Comparison of ENCODE assay signal across 1 cellular context in genomic region chr10:119892188-119893065, GRCh38.
A peak's percentile ranks its signal among the peaks of the same experiment; 100 is the strongest.
TF ChIP-seq lines count a peak whose summit lies in the region.

TSS of gene SEC23IP (plus strand) at chr10:119892730. CDS start at chr10:119892783, 53 bp downstream.

TF ChIP-seq in K562, 482 proteins besides CTCF, POLR2A, EP300 and RAD21 (continued from another document and continues in another):
- peak in 1 of 2 experiments; percentile 77; a peak in 1 of 4 replicates for TF ChIP-seq ZNF639 (CRISPR knock-in tag; conservative IDR thresholded peaks at IDR 0.05 in 1 of 2, IDR thresholded peaks at IDR 0.05 in 1 of 2)
- peak; percentile 58; the same call in 1 of the 2 replicates for TF ChIP-seq SPI1 (IDR thresholded peaks at IDR 0.05; ENCODE audit: borderline replicate concordance, low read depth, low read length)
- no peak for TF ChIP-seq ZNF324 (CRISPR knock-in tag; IDR thresholded peaks at IDR 0.05)
- TF ChIP-seq UBTF (IDR thresholded peaks at IDR 0.05; ENCODE audit: borderline replicate concordance in 1 of 2, low read depth in 2 of 2, low read length in 2 of 2), result 0 out of 4 replicates have a peak, but pooled peaks of 1 of the 2 experiments have one; percentile 36
- no peak for TF ChIP-seq ZNF316 (IDR thresholded peaks at IDR 0.05)
- TF ChIP-seq MAZ (CRISPR knock-in tag; conservative IDR thresholded peaks at IDR 0.05 in 1 of 2, IDR thresholded peaks at IDR 0.05 in 1 of 2), result peak; percentile 35 to 53; a peak in 1 of 4 replicates
- peak; percentile 95 for TF ChIP-seq BHLHE40 (IDR thresholded peaks at IDR 0.05; ENCODE audit: low read length)
- peak; percentile 64 for TF ChIP-seq MEIS2 (IDR thresholded peaks at IDR 0.05; ENCODE audit: partially characterized antibody)
- peak; percentile 98 for TF ChIP-seq L3MBTL2 (IDR thresholded peaks at IDR 0.05)
- TF ChIP-seq MYC (IDR thresholded peaks at IDR 0.05; ENCODE audit: low read depth, low read length), result peak; percentile 85
- peak; percentile 49; the same call in 1 of the 2 replicates for TF ChIP-seq MYC (CRISPR knock-in tag; IDR thresholded peaks at IDR 0.05; ENCODE audit: borderline replicate concordance, low read depth)
- TF ChIP-seq ZZZ3 (IDR thresholded peaks at IDR 0.05), result peak; percentile 60; the same call in 1 of the 2 replicates
- peak; percentile 90 to 93 for TF ChIP-seq MNT (conservative IDR thresholded peaks at IDR 0.05)
- peak; percentile 73 for TF ChIP-seq POLR2H (tag; IDR thresholded peaks at IDR 0.05; ENCODE audit: low read depth)
- TF ChIP-seq THAP12 (CRISPR knock-in tag; IDR thresholded peaks at IDR 0.05), result 0 out of 2 replicates have a peak, but pooled peaks have one; percentile 25
- 0 out of 2 replicates have a peak, but pooled peaks have one; percentile 20 for TF ChIP-seq TEAD4 (IDR thresholded peaks at IDR 0.05; ENCODE audit: low read length)
- no peak for TF ChIP-seq TEAD4 (CRISPR knock-in tag; IDR thresholded peaks at IDR 0.05; ENCODE audit: borderline replicate concordance)
- peak; percentile 72; the same call in 1 of the 2 replicates for TF ChIP-seq CBX1 (IDR thresholded peaks at IDR 0.05; ENCODE audit: low read depth)
- no peak for TF ChIP-seq NUFIP1 (IDR thresholded peaks at IDR 0.05; ENCODE audit: partially characterized antibody)
- TF ChIP-seq ASH1L (IDR thresholded peaks at IDR 0.05; ENCODE audit: borderline replicate concordance, low read depth, partially characterized antibody), result no peak
- 0 out of 2 replicates have a peak, but pooled peaks have one; percentile 42 for TF ChIP-seq RUNX1 (IDR thresholded peaks at IDR 0.05; ENCODE audit: low read depth)
- TF ChIP-seq MEF2A (IDR thresholded peaks at IDR 0.05; ENCODE audit: control insufficient read depth, low read depth, low read length), result no peak
- no peak for TF ChIP-seq SOX6 (IDR thresholded peaks at IDR 0.05)
- TF ChIP-seq HDAC3 (IDR thresholded peaks at IDR 0.05; ENCODE audit: borderline replicate concordance, partially characterized antibody), result no peak
- no peak for TF ChIP-seq ZNF75A (CRISPR knock-in tag; IDR thresholded peaks at IDR 0.05)
- TF ChIP-seq E2F6 (IDR thresholded peaks at IDR 0.05; ENCODE audit: borderline replicate concordance in 1 of 2, extremely low read depth in 1 of 2, insufficient read depth in 1 of 2, insufficient read length in 1 of 2, low read depth in 1 of 2, low read length in 1 of 2, poor library complexity in 1 of 2, severe bottlenecking in 1 of 2), result peak; percentile 91 to 95
- TF ChIP-seq THAP7 (CRISPR knock-in tag; IDR thresholded peaks at IDR 0.05), result no peak
- TF ChIP-seq PHF8 (IDR thresholded peaks at IDR 0.05; ENCODE audit: borderline replicate concordance, low read length), result peak; percentile 86
- peak; percentile 70 for TF ChIP-seq SAP30 (IDR thresholded peaks at IDR 0.05; ENCODE audit: borderline replicate concordance, insufficient read depth, low read depth, low read length, poor library complexity, severe bottlenecking)
- TF ChIP-seq ETV1 (tag; conservative IDR thresholded peaks at IDR 0.05; ENCODE audit: low read depth), result 0 out of 2 replicates have a peak, but pooled peaks have one; percentile 30
- no peak for TF ChIP-seq NR2C2 (CRISPR knock-in tag; IDR thresholded peaks at IDR 0.05)
- TF ChIP-seq NR2C2 (tag; IDR thresholded peaks at IDR 0.05), result peak; percentile 69
- peak; percentile 32; the same call in 1 of the 2 replicates for TF ChIP-seq ARID1B (IDR thresholded peaks at IDR 0.05)
- no peak for TF ChIP-seq RBM25 (IDR thresholded peaks at IDR 0.05; ENCODE audit: low read depth, low read length, severe bottlenecking)
- no peak for TF ChIP-seq SMARCE1 (IDR thresholded peaks at IDR 0.05)
- TF ChIP-seq FOXK1 (CRISPR knock-in tag; IDR thresholded peaks at IDR 0.05; ENCODE audit: borderline replicate concordance), result 0 out of 2 replicates have a peak, but pooled peaks have one; percentile 22
- TF ChIP-seq ZNF263 (CRISPR knock-in tag; IDR thresholded peaks at IDR 0.05; ENCODE audit: borderline replicate concordance), result peak; percentile 87
- TF ChIP-seq CHD2 (IDR thresholded peaks at IDR 0.05; ENCODE audit: low read depth, low read length), result no peak
- peak; percentile 63; the same call in 1 of the 2 replicates for TF ChIP-seq CTBP1 (IDR thresholded peaks at IDR 0.05; ENCODE audit: borderline replicate concordance)
- TF ChIP-seq CBX3 (IDR thresholded peaks at IDR 0.05; ENCODE audit: borderline replicate concordance in 1 of 2, low read length in 2 of 2), result peak in 1 of 2 experiments; percentile 79; a peak in 1 of 3 replicates
- peak; percentile 90 for TF ChIP-seq RBFOX2 (IDR thresholded peaks at IDR 0.05; ENCODE audit: low read depth, low read length)
- TF ChIP-seq C11orf30 (IDR thresholded peaks at IDR 0.05; ENCODE audit: low read depth), result peak; percentile 57; the same call in 1 of the 2 replicates
- 0 out of 2 replicates have a peak, but pooled peaks have one; percentile 17 for TF ChIP-seq ZEB2 (IDR thresholded peaks at IDR 0.05)
